In genomic region chr12:62259993-62260732, GRCh38 we compare ENCODE assay signal across 1 cellular context.
TF ChIP-seq lines count a peak whose summit lies in the region.

TSS of gene USP15 (plus strand) at chr12:62260404. CDS start at chr12:62260415, 11 bp downstream.

TF ChIP-seq in K562, 482 proteins besides CTCF, POLR2A, EP300 and RAD21 (continued from another document):
- TF ChIP-seq ZBTB33 (CRISPR knock-in tag; IDR thresholded peaks at IDR 0.05) (peak; percentile 82), GTF2F1 (IDR thresholded peaks at IDR 0.05; ENCODE audit: low read depth, low read length) (no peak), SUPT5H (IDR thresholded peaks at IDR 0.05) (peak; percentile 85), ZFX (CRISPR knock-in tag; IDR thresholded peaks at IDR 0.05) (peak; percentile 69; the same call in 1 of the 2 replicates), SMARCA5 (IDR thresholded peaks at IDR 0.05) (no peak), ZNF77 (CRISPR knock-in tag; IDR thresholded peaks at IDR 0.05) (no peak)
